8 cellular contexts compared by ENCODE assay signal in genomic region chr15:80132382-80132781, GRCh38.
"Had no signal": no experiment of that assay in that cellular context is flagged by ENCODE, and none has a peak within 500 bp of the region (broad histone marks: within the 10 kb centered on the region; RNA-seq: fewer than 3 reads in every experiment).

No MANE protein-coding gene starts in this region.

- H3K27ac ChIP-seq: HL-60 had no signal

- FAIRE-seq: HepG2, HTR-8/SVneo had no signal

- H3K27ac Mint-ChIP-seq: IgD-negative memory B cell had no signal

- H3K9me3 Mint-ChIP-seq: IgD-negative memory B cell had no signal

- H3K4me3 ChIP-seq: K562 had no signal

- DNase-seq: IMR-90, KBM-7, KG1 had no signal

- ATAC-seq: HepG2, K562 had no signal

- H3K4me3 Mint-ChIP-seq: IgD-negative memory B cell had no signal

- H3K27me3 Mint-ChIP-seq: IgD-negative memory B cell had no signal
